Comparison of ENCODE assay signal across 8 cellular contexts in genomic region chr14:96584199-96584906, GRCh38.
DNase-seq lines count a peak whose midpoint lies in the region; ATAC-seq and TF ChIP-seq lines count a peak whose summit lies in the region.

No MANE protein-coding gene starts in this region.

- peak overlapping the region; percentile 24 for H3K9ac ChIP-seq in neuronal stem cell (ENCODE audit: low read depth, low read length, poor library complexity)

- H3K4me3 ChIP-seq in neuronal stem cell (ENCODE audit: low read length in 2 of 2), result no peak overlapping the region

- no peak overlapping the region for H3K14ac ChIP-seq in neuronal stem cell (ENCODE audit: low read length)

- no peak overlapping the region for H2BK120ac ChIP-seq in neuronal stem cell (ENCODE audit: low read depth, low read length)

- TF ChIP-seq RAD21 in Ishikawa (IDR thresholded peaks at IDR 0.05; ENCODE audit: low read depth), result peak; percentile 77

- ATAC-seq in GM19468 (IDR thresholded peaks at IDR 0.05; ENCODE audit: extremely low read depth, unreplicated experiment) (peak; percentile 86), HG02610 (IDR thresholded peaks at IDR 0.05; ENCODE audit: unreplicated experiment) (no peak)

- H3K36me3 ChIP-seq in neuronal stem cell (replicated peaks in 1 of 2; ENCODE audit: control insufficient read depth in 2 of 2, insufficient read depth in 2 of 2, low read length in 2 of 2), result no peaks in the 10 kb centered on the region

- H4K8ac ChIP-seq in neuronal stem cell (ENCODE audit: low read depth, low read length), result no peak overlapping the region

- peak overlapping the region; percentile 71 for H3K18ac ChIP-seq in neuronal stem cell (ENCODE audit: low read length)

- H3K27ac Mint-ChIP-seq in endothelial cell (ENCODE audit: unreplicated experiment), result no peak overlapping the region

- TF ChIP-seq CTCF in endothelial cell (IDR thresholded peaks at IDR 0.05; ENCODE audit: unreplicated experiment), result peak; percentile 55

- no peak overlapping the region for H3K4ac ChIP-seq in neuronal stem cell (ENCODE audit: low read length)

- no peak overlapping the region for H2BK5ac ChIP-seq in neuronal stem cell (ENCODE audit: low read length)

- H3K36me3 Mint-ChIP-seq in endothelial cell (ENCODE audit: low read depth, unreplicated experiment), result no peaks in the 10 kb centered on the region

- DNase-seq in Daoy (ENCODE audit: low read depth) (peak; percentile 82), SK-N-DZ (ENCODE audit: low spot score) (peak; percentile 67), endothelial cell (ENCODE audit: low spot score) (peak; percentile 83), neuronal stem cell (ENCODE audit: low spot score) (peak; percentile 61), pons (ENCODE audit: low spot score) (no peak)

- no peak overlapping the region for H3K27ac ChIP-seq in neuronal stem cell (replicated peaks; ENCODE audit: low read length)

- WGBS in neuronal stem cell (ENCODE audit: extremely low coverage in 2 of 2, insufficient read length in 2 of 2, insufficient replicate concordance in 1 of 2), 2 donors, result no CpG with 5 or more reads among the region's 15 CpGs

- H2BK15ac ChIP-seq in neuronal stem cell (ENCODE audit: low read length), result peak overlapping the region; percentile 43

- no peak overlapping the region for H3K23ac ChIP-seq in neuronal stem cell (ENCODE audit: low read depth, low read length, poor library complexity)

- H3K9me3 ChIP-seq in neuronal stem cell (replicated peaks in 1 of 2; ENCODE audit: control insufficient read depth in 2 of 2, insufficient read depth in 1 of 2, low read depth in 1 of 2, low read length in 2 of 2), result no peaks in the 10 kb centered on the region

- H3K4me3 Mint-ChIP-seq in endothelial cell (ENCODE audit: unreplicated experiment), result no peak overlapping the region

- peaks cover 1% of the 10 kb centered on the region for H3K27me3 Mint-ChIP-seq in endothelial cell (ENCODE audit: unreplicated experiment)

- peaks cover 6 to 32% of the 10 kb centered on the region in 2 donors for H3K4me1 ChIP-seq in neuronal stem cell (ENCODE audit: control insufficient read depth in 2 of 2, insufficient read depth in 1 of 2, low read depth in 1 of 2, low read length in 2 of 2)

- no peak for TF ChIP-seq EP300 in Ishikawa (IDR thresholded peaks at IDR 0.05; ENCODE audit: borderline replicate concordance)

- H3K27me3 ChIP-seq in neuronal stem cell (ENCODE audit: control insufficient read depth in 3 of 3, insufficient read depth in 3 of 3, low read depth in 1 of 3, low read length in 3 of 3), result no peaks in the 10 kb centered on the region

- H2AK5ac ChIP-seq in neuronal stem cell (ENCODE audit: low read depth, low read length), result no peak overlapping the region

- H4K91ac ChIP-seq in neuronal stem cell (ENCODE audit: low read depth, low read length, poor library complexity), result no peak overlapping the region

- H3K79me1 ChIP-seq in neuronal stem cell (ENCODE audit: low read depth, low read length), result no peaks in the 10 kb centered on the region

- H3K4me2 ChIP-seq in neuronal stem cell (ENCODE audit: insufficient read depth, low read length, poor library complexity, severe bottlenecking), result no peak overlapping the region

- H3K9me3 Mint-ChIP-seq in endothelial cell (ENCODE audit: unreplicated experiment), result no peaks in the 10 kb centered on the region

- H2BK12ac ChIP-seq in neuronal stem cell (ENCODE audit: low read length), result no peak overlapping the region

- peak overlapping the region; percentile 63 for H2AFZ ChIP-seq in neuronal stem cell (ENCODE audit: low read length)

- peaks cover 8% of the 10 kb centered on the region for H3K4me1 Mint-ChIP-seq in endothelial cell (ENCODE audit: unreplicated experiment)

TF ChIP-seq in Ishikawa, 13 proteins besides CTCF, POLR2A, EP300 and RAD21:
- TF ChIP-seq CEBPB (IDR thresholded peaks at IDR 0.05), result no peak
- TF ChIP-seq CREB1 (IDR thresholded peaks at IDR 0.05; ENCODE audit: low read depth), result no peak
- no peak for TF ChIP-seq FOXM1 (IDR thresholded peaks at IDR 0.05; ENCODE audit: borderline replicate concordance, low read depth)
- TF ChIP-seq MAX (IDR thresholded peaks at IDR 0.05), result no peak
- no peak for TF ChIP-seq USF1 (IDR thresholded peaks at IDR 0.05)
- no peak for TF ChIP-seq ZBTB7A (IDR thresholded peaks at IDR 0.05; ENCODE audit: low read depth)
- no peak for TF ChIP-seq NFIC (IDR thresholded peaks at IDR 0.05)
- no peak for TF ChIP-seq TAF1 (IDR thresholded peaks at IDR 0.05; ENCODE audit: low read depth)
- no peak for TF ChIP-seq YY1 (IDR thresholded peaks at IDR 0.05; ENCODE audit: low read depth)
- TF ChIP-seq REST (IDR thresholded peaks at IDR 0.05; ENCODE audit: low read depth), result no peak
- no peak for TF ChIP-seq TEAD4 (IDR thresholded peaks at IDR 0.05)
- no peak for TF ChIP-seq EGR1 (IDR thresholded peaks at IDR 0.05)
- TF ChIP-seq TCF12 (IDR thresholded peaks at IDR 0.05; ENCODE audit: low read depth), result no peak
TF ChIP-seq in Ishikawa: peak in this region for 0.
